ENCODE assay signal across 8 cellular contexts in the genomic region with DNA sequence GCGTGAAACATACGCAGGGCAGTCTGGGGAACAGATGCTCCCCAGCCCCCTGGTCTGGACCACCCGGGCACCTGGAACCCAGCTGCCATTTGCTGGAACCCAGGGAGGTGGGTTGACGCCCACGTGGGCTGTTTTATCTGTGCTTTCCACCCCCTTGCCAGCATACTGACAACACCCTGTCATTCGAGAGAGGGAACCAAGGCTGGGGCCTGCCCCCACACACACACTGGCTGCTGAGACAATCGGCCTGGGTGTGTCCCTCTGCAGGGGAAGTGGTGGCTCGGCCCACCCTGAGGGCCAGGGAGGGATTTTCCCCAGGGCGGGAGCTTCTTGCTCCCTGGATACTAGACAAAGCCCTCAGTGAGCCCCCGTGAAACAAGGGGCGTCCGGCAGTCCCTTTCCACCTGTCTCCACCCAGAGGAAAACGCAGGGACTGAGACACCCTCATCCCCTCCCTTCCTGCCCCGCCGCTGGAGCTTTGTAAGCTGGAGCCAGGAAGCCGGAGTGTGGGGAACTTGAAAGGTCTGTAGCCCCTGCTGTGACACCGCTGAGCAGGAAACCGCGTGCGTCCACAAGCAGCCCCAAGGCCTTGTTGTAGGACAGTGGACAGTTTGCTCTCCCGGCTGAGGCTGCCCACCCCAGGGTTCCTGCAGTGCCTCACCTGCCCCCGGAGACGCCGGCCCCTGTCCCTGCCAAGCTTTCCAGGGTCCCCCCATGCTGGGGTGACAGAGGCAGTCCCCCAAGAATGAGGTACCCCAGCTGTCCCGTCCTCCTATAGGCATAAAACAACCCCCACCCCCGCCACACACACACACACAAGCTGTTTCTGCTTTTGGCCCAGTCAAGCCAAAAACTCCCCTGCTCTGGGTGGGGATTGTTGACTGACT. TPM values are rescaled to one million over a fixed set of nuclear protein-coding genes. Genes with fewer than 3 reads are reported as not detected.
DNase-seq lines count a peak whose midpoint lies in the region; ATAC-seq and TF ChIP-seq lines count a peak whose summit lies in the region.

No MANE protein-coding gene starts in this region.

- H3K4me2 ChIP-seq in PC-3 (ENCODE audit: low read length), result no peak overlapping the region

- H3K9ac ChIP-seq in PC-3 (ENCODE audit: low read length), result no peak overlapping the region

- BruUV-seq in PC-3 (replicated peaks; lab: Mats Ljungman, UMichigan), result no TSS peak

- no peak overlapping the region for H3K27ac ChIP-seq in PC-3 (ENCODE audit: low read length)

- no peak overlapping the region for H2AFZ ChIP-seq in PC-3 (ENCODE audit: low read length)

- DNase-seq in GM19238 (ENCODE audit: insufficient read length, low spot score) (peak; percentile 31), head of caudate nucleus (peak in 24 of 42 donors; percentile 27 to 84 (median 41)), retina (peak; percentile 57), PC-3 (no peak)
- peak; percentile 22 to 25 for DNase-seq in activated CD8-positive, alpha-beta memory T cell treated with anti-CD3 and anti-CD28 coated beads for 4 hours (ENCODE audit: low read depth in 2 of 2)

- no peaks in the 10 kb centered on the region for H3K4me1 ChIP-seq in PC-3 (ENCODE audit: insufficient read depth, low read length)

- no peaks in the 10 kb centered on the region for H3K27me3 ChIP-seq in PC-3 (ENCODE audit: low read length)

- H3K9me3 ChIP-seq in PC-3 (ENCODE audit: low read length), result no peaks in the 10 kb centered on the region

- H3K9me2 ChIP-seq in PC-3 (replicated peaks; ENCODE audit: low read length), result no peaks in the 10 kb centered on the region

- H3F3A ChIP-seq in PC-3 (ENCODE audit: low read length, unreplicated experiment), result no peaks in the 10 kb centered on the region

- intact Hi-C loops in head of caudate nucleus (cut with DNase I) (no loop called here), PC-3 (cut with micrococcal nuclease) (loop anchor here (2.0 kb wide), 1 partner anchor 44 kb away; no protein-coding TSS in a partner anchor)

- CTCF ChIA-PET in PC-3 (lab: Charles Lee), result no interaction called here

- H3K36me3 ChIP-seq in PC-3 (ENCODE audit: low read depth, low read length), result no peaks in the 10 kb centered on the region

- H3K4me3 ChIP-seq in PC-3 (ENCODE audit: low read length), result no peak overlapping the region

- ATAC-seq in HG03469 (IDR thresholded peaks at IDR 0.05; ENCODE audit: unreplicated experiment), result peak; percentile 72
- no peak for ATAC-seq in HG03521 (IDR thresholded peaks at IDR 0.05; ENCODE audit: unreplicated experiment)
- ATAC-seq in GM19395 (IDR thresholded peaks at IDR 0.05; ENCODE audit: unreplicated experiment), result no peak
- no peak; the same call in 1 of the 2 replicates for ATAC-seq in PC-3

- no peaks in the 10 kb centered on the region for H3K79me2 ChIP-seq in PC-3 (ENCODE audit: low read length)

- no peaks in the 10 kb centered on the region for H4K20me1 ChIP-seq in PC-3 (ENCODE audit: low read length)

- POLR2A ChIA-PET in PC-3 (lab: Charles Lee; ENCODE audit: unreplicated experiment), result no interaction called here

- TF ChIP-seq CTCF in PC-3 (conservative IDR thresholded peaks at IDR 0.05; ENCODE audit: low read depth, low read length), result no peak

RNA-seq across cellular contexts. Expression of a gene that starts 14.1 kb away (rescaled TPM):
- 13.4 and 14.0 TPM in 2 replicates for total RNA-seq in PC-3 (2014; rRNA removed)

RNA-seq across cellular contexts. Expression of a gene that starts 51.0 kb away (rescaled TPM):
- 0.12 and 0.15 TPM in 2 replicates for total RNA-seq in PC-3 (2014; rRNA removed)
